8 cellular contexts compared by ENCODE assay signal in the genomic region with DNA sequence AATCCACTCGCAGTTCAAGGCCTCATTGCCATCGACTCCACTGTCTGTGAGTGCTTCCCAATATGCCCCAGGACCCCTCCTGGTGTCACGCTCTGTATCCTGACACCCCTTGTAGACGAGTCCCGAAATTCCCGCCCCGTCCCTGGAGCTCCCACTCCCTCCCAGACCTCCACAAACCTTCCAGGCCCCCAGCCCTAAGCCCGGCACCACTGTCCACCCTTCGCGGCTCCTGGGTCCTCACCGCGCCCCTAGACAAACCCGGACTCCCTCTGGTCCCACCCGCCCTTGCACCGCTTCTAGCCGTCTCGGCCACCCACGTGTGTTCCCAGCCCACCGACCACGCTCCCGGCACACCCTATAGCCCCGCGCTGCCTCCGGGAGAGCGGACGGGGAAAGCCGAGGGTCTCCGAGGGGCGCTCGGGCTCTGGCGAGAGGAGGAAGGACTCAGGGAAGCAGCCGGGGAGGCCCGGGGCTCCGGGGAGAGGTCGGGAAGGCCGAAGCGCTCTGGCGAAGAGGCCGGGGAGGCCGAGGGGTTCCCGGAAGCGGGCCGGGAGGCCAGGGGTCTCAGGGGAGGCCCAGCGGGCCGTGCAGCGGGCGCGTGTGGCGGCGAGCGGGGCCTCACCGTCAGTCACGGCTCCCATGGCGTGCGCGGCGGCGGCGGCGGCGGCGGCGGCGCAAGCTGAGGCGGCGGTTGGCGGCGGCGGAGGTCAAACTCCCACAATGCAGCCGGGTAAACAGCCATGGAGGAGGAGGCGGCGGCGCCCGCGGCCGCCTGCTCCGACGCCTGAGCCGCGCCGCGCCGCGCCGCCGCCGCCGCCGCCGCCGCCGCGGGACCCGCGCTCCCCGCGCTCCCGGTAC. TPM values are rescaled to one million over a fixed set of nuclear protein-coding genes. Genes with fewer than 3 reads are reported as not detected.
DNase-seq lines count a peak whose midpoint lies in the region; ATAC-seq and TF ChIP-seq lines count a peak whose summit lies in the region.

A gene with protein sequence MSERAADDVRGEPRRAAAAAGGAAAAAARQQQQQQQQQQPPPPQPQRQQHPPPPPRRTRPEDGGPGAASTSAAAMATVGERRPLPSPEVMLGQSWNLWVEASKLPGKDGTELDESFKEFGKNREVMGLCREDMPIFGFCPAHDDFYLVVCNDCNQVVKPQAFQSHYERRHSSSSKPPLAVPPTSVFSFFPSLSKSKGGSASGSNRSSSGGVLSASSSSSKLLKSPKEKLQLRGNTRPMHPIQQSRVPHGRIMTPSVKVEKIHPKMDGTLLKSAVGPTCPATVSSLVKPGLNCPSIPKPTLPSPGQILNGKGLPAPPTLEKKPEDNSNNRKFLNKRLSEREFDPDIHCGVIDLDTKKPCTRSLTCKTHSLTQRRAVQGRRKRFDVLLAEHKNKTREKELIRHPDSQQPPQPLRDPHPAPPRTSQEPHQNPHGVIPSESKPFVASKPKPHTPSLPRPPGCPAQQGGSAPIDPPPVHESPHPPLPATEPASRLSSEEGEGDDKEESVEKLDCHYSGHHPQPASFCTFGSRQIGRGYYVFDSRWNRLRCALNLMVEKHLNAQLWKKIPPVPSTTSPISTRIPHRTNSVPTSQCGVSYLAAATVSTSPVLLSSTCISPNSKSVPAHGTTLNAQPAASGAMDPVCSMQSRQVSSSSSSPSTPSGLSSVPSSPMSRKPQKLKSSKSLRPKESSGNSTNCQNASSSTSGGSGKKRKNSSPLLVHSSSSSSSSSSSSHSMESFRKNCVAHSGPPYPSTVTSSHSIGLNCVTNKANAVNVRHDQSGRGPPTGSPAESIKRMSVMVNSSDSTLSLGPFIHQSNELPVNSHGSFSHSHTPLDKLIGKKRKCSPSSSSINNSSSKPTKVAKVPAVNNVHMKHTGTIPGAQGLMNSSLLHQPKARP (plus strand): TSS at position 718 of the 858 bp plus-strand sequence. CDS start 48,732 bp downstream, outside the sequence.
A gene (minus strand): TSS at position 656 of the 858 bp plus-strand sequence. CDS start 15 bp downstream, at position 641.

- ATAC-seq in HG02588 (IDR thresholded peaks at IDR 0.05; ENCODE audit: unreplicated experiment): peak; percentile 73
- peak; percentile 76 for ATAC-seq in lung (ENCODE audit: insufficient read depth, low FRiP score)

- peak within 1 kb of the TSS; percentile 95 for H3K4me3 Mint-ChIP-seq in activated CD4-positive, alpha-beta memory T cell treated with anti-CD3 and anti-CD28 coated beads, Interleukin-2, amount 10 ng/mL, durations not matched to agents 7 days and 5 days

- CTCF ChIA-PET in activated CD4-positive, alpha-beta memory T cell treated with anti-CD3 and anti-CD28 coated beads, Interleukin-2, amount 10 ng/mL, durations not matched to agents 7 days and 5 days (lab: Charles Lee): interaction anchor here (0.6 to 2.2 kb wide), 4 partner anchors 49 to 160 kb away, joined by 3 to 7 read pairs (median 3); a partner anchor contains a TSS

- H3K4me3 ChIP-seq in lung: peak within 1 kb of the TSS; percentile 93

- H3K4me1 ChIP-seq in lung (ENCODE audit: control insufficient read depth in 2 of 2, insufficient read depth in 2 of 2, low read length in 2 of 2): peaks cover 5 to 7% of the 10 kb centered on the region in 2 donors

- 0 to 1% methylated on average over 62 to 98 of the region's 98 CpGs for WGBS in lung, 2 donors

- peak within 1 kb of the TSS; percentile 90 for H3K27ac Mint-ChIP-seq in activated CD4-positive, alpha-beta memory T cell treated with anti-CD3 and anti-CD28 coated beads, Interleukin-2, amount 10 ng/mL, durations not matched to agents 7 days and 5 days

- peak within 1 kb of the TSS; percentile 89 to 96 for H3K27ac ChIP-seq in lung (ENCODE audit: low read depth in 1 of 2, low read length in 1 of 2)

- no peaks in the 10 kb centered on the region for H3K36me3 ChIP-seq in lung (ENCODE audit: control insufficient read depth in 2 of 2, insufficient read depth in 2 of 2, low read length in 2 of 2)

- no peak for TF ChIP-seq CTCF in lung (IDR thresholded peaks at IDR 0.05; ENCODE audit: control extremely low read depth, extremely low read depth)

- no peaks in the 10 kb centered on the region for H3K27me3 ChIP-seq in lung (ENCODE audit: control insufficient read depth, insufficient read depth)

- peaks cover 48% of the 10 kb centered on the region for H3K4me1 Mint-ChIP-seq in activated CD4-positive, alpha-beta memory T cell treated with anti-CD3 and anti-CD28 coated beads, Interleukin-2, amount 10 ng/mL, durations not matched to agents 7 days and 5 days

- POLR2A ChIA-PET in activated CD4-positive, alpha-beta memory T cell treated with anti-CD3 and anti-CD28 coated beads, Interleukin-2, amount 10 ng/mL, durations not matched to agents 7 days and 5 days (lab: Charles Lee): interaction anchor here (0.9 to 2.7 kb wide), 5 partner anchors 8 to 116 kb away, joined by 3 to 25 read pairs (median 4); a partner anchor contains a TSS

- H3K9me3 Mint-ChIP-seq in activated CD4-positive, alpha-beta memory T cell treated with anti-CD3 and anti-CD28 coated beads, Interleukin-2, amount 10 ng/mL, durations not matched to agents 7 days and 5 days: no peaks in the 10 kb centered on the region

- no peaks in the 10 kb centered on the region for H3K9me3 ChIP-seq in lung (ENCODE audit: control insufficient read depth in 2 of 2, insufficient read depth in 1 of 2, low read length in 1 of 2)

- peaks cover 48% of the 10 kb centered on the region for H3K36me3 Mint-ChIP-seq in activated CD4-positive, alpha-beta memory T cell treated with anti-CD3 and anti-CD28 coated beads, Interleukin-2, amount 10 ng/mL, durations not matched to agents 7 days and 5 days (ENCODE audit: low read depth)

- DNase-seq in NCI-H2029 (lab: John Stamatoyannopoulos, UW): peak; percentile 16
- no peak for DNase-seq in NCI-H2029 treated with DMSO at 0.1 percent for 48 hours (lab: John Stamatoyannopoulos, UW)
- DNase-seq in NCI-H1105 (lab: John Stamatoyannopoulos, UW): peak; percentile 15
- peak; percentile 68 for DNase-seq in activated CD4-positive, alpha-beta memory T cell treated with anti-CD3 and anti-CD28 coated beads, Interleukin-2, amount 10 ng/mL, durations not matched to agents 7 days and 5 days
- peak; percentile 88 for DNase-seq in ecto neural progenitor cell (ENCODE audit: low spot score)
- peak; percentile 74 for DNase-seq in lung (ENCODE audit: low spot score)
- peak; percentile 31 to 50 (median 44) for DNase-seq in stimulated activated CD4-positive, alpha-beta T cell treated with anti-CD3 and anti-CD28 coated beads, TNF-alpha, amount 100 ng/mL, for 4 hours (ENCODE audit: low read depth in 3 of 3)

- H3K27me3 Mint-ChIP-seq in activated CD4-positive, alpha-beta memory T cell treated with anti-CD3 and anti-CD28 coated beads, Interleukin-2, amount 10 ng/mL, durations not matched to agents 7 days and 5 days: no peaks in the 10 kb centered on the region

RNA-seq across cellular contexts. Expression of the first gene that starts in this region (rescaled TPM):
- 10 to 100 TPM; 59.5 to 61.2 TPM for total RNA-seq in activated CD4-positive, alpha-beta memory T cell treated with anti-CD3 and anti-CD28 coated beads, Interleukin-2, amount 10 ng/mL, durations not matched to agents 7 days and 5 days
- 10 to 100 TPM; 30.1 to 46.6 TPM for total RNA-seq in lung
- 1 to 10 TPM; 4.8 to 5.9 TPM for polyA plus RNA-seq in lung

RNA-seq across cellular contexts. Expression of the second gene that starts in this region (rescaled TPM):
- 10 to 100 TPM; 78.4 to 79.2 TPM for total RNA-seq in activated CD4-positive, alpha-beta memory T cell treated with anti-CD3 and anti-CD28 coated beads, Interleukin-2, amount 10 ng/mL, durations not matched to agents 7 days and 5 days
- total RNA-seq in lung: 10 to 100 TPM; 39.9 to 45.1 TPM
- polyA plus RNA-seq in lung: 100 to 1,000 TPM in 1 of 2 donors, 10 to 100 TPM in 1; 38.1 to 124 TPM
